ENCODE assay signal across 8 cellular contexts in genomic region chr9:5886114-5886939, GRCh38. TPM values are rescaled to one million over a fixed set of nuclear protein-coding genes. Genes with fewer than 3 reads are reported as not detected.
A peak's percentile ranks its signal among the peaks of the same experiment; 100 is the strongest.
DNase-seq lines count a peak whose midpoint lies in the region; ATAC-seq and TF ChIP-seq lines count a peak whose summit lies in the region.

No MANE protein-coding gene starts in this region.

- no peaks in the 10 kb centered on the region for H4K20me1 ChIP-seq in KMS-11 (ENCODE audit: insufficient read depth)

- no peaks in the 10 kb centered on the region for H3K9me3 ChIP-seq in SJCRH30 (replicated peaks)

- no peaks in the 10 kb centered on the region for H3K36me3 ChIP-seq in KMS-11 (ENCODE audit: insufficient read depth)
- H3K36me3 ChIP-seq in SJCRH30 = no peaks in the 10 kb centered on the region

- no peaks in the 10 kb centered on the region for H3K79me2 ChIP-seq in KMS-11 (ENCODE audit: insufficient read depth, low read depth)

- H3K27ac ChIP-seq in KMS-11 = no peak overlapping the region
- H3K27ac ChIP-seq in SJCRH30 = no peak overlapping the region

- H3K9ac ChIP-seq in KMS-11 = no peak overlapping the region

- no peak overlapping the region for H3K4me3 ChIP-seq in KMS-11 (IDR thresholded peaks at IDR 0.05; ENCODE audit: insufficient read depth, low read depth, low read length)
- H3K4me3 ChIP-seq in SJCRH30 = no peak overlapping the region

- intact Hi-C loops in posterior cingulate gyrus (cut with DNase I) = loop anchor here (1.0 to 5.0 kb wide), 3 partner anchors 121 to 420 kb away; a partner anchor contains a TSS

- H3K4me2 ChIP-seq in KMS-11 = peak overlapping the region; percentile 5; the same call in 1 of the 2 replicates

- DNase-seq in GDM1 (lab: John Stamatoyannopoulos, UW) = peak; percentile 79
- DNase-seq in SJCRH30 = peak; percentile 69 to 85
- peak; percentile 92 for DNase-seq in activated effector memory CD4-positive, alpha-beta T cell treated with anti-CD3 and anti-CD28 coated beads, Interleukin-2, amount 50 U/mL, for 16 hours
- peak; percentile 60 for DNase-seq in globus pallidus (ENCODE audit: low spot score)
- DNase-seq in posterior cingulate gyrus = peak; percentile 49 to 96 (median 80)
- peak; percentile 69 for DNase-seq in ureter (ENCODE audit: low spot score)

- ATAC-seq in GM21786 (IDR thresholded peaks at IDR 0.05; ENCODE audit: unreplicated experiment) = peak; percentile 90

- H2AFZ ChIP-seq in KMS-11 (ENCODE audit: low read depth) = peak overlapping the region; percentile 60

- no peaks in the 10 kb centered on the region for H3K27me3 ChIP-seq in KMS-11 (ENCODE audit: insufficient read depth, low read depth)
- H3K27me3 ChIP-seq in SJCRH30 = no peaks in the 10 kb centered on the region

- peaks cover 5% of the 10 kb centered on the region for H3K4me1 ChIP-seq in KMS-11 (ENCODE audit: low read depth, poor library complexity, severe bottlenecking)
- H3K4me1 ChIP-seq in SJCRH30 = no peaks in the 10 kb centered on the region

- peak; percentile 93 for TF ChIP-seq CTCF in KMS-11 (conservative IDR thresholded peaks at IDR 0.05; ENCODE audit: low read depth, low read length)

RNA-seq across cellular contexts. Expression of gene MLANA, which starts 4.4 kb away (rescaled TPM):
- 0.04 TPM in 1 of 2 replicates, not detected in the other for total RNA-seq in SJCRH30 (2014; rRNA removed; shearing (Covaris generic))
- not detected for total RNA-seq in ureter

RNA-seq across cellular contexts. Expression of gene ERMP1, which starts 53.4 kb away (rescaled TPM):
- total RNA-seq in SJCRH30 (2014; rRNA removed; shearing (Covaris generic)) = 8.8 and 10.4 TPM in 2 replicates
- 106 TPM for total RNA-seq in ureter
